In genomic region chr2:47777268-47777972, GRCh38 we compare ENCODE assay signal across 1 cellular context.
TF ChIP-seq lines count a peak whose summit lies in the region.

No MANE protein-coding gene starts in this region.

TF ChIP-seq in H1, 55 proteins besides CTCF, POLR2A, EP300 and RAD21:
- no peak for TF ChIP-seq CREB1 (IDR thresholded peaks at IDR 0.05)
